8 cellular contexts compared by ENCODE assay signal in the genomic region with DNA sequence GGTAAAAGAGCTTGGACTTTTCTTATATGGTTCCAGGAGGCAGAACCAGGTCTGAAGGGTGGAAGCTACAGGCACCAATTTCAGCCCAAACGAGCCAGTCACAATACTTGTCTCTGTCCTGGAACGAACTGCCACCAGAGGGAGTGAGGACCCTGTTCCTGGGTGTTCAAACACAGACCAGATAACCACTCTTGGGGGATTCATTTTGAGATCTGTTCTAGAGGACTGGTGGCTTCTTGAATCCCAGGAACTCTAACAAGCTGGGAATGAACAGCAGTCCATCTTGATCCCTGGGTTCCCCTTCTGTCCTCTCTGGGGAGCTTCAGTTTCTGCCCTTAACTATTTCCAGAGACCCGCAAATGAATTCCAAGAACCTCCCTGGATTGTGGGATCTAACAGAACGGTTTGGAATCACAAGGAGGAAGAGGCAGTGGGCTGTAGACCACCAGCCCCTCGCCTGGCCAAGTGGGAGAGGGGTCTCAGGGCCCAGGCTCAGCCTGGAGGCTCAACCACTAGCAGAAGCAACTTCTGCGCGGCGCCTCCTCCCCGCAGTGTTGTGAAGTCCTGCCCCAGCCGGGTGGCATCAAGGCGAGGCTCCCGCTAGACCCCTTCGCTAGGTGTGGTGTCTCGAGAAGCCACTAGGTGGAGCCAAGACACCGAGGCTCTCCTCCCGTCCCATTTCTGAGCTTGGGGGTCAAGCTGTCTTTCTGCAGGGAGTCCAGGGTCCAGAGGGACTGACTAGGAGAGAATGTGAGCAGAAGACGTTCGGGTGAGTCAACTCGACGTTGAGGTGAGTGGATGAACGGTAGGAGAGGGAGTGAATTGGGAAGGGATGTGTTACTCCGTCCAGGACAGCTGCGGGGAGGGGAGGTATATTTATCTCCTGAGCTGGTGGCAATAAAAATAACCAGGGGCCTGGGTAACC. TPM values are rescaled to one million over a fixed set of nuclear protein-coding genes. Genes with fewer than 3 reads are reported as not detected.
DNase-seq lines count a peak whose midpoint lies in the region; ATAC-seq and TF ChIP-seq lines count a peak whose summit lies in the region.

No MANE protein-coding gene starts in this region.

- H3K36me3 ChIP-seq in right atrium auricular region: no peaks in the 10 kb centered on the region

- ATAC-seq in GM21825 (IDR thresholded peaks at IDR 0.05; ENCODE audit: unreplicated experiment) (peak; percentile 74), HG03045 (IDR thresholded peaks at IDR 0.05; ENCODE audit: unreplicated experiment) (no peak)

- peak; percentile 80 to 93 for TF ChIP-seq CTCF in right atrium auricular region (IDR thresholded peaks at IDR 0.05)
- TF ChIP-seq CTCF in retinal pigment epithelial cell (conservative IDR thresholded peaks at IDR 0.05; ENCODE audit: low read depth, low read length): peak; percentile 95

- peaks cover 0 to 5% of the 10 kb centered on the region in 2 donors for H3K27me3 ChIP-seq in right atrium auricular region

- H3K4me3 ChIP-seq in right atrium auricular region (peak overlapping the region in 1 of 2 donors; percentile 7), retinal pigment epithelial cell (ENCODE audit: low read length) (peak overlapping the region; percentile 40)

- H3K9me3 ChIP-seq in right atrium auricular region: no peaks in the 10 kb centered on the region

- no peak overlapping the region for H3K27ac ChIP-seq in right atrium auricular region

- DNase-seq in C1 segment of cervical spinal cord (lab: John Stamatoyannopoulos, UW) (peak in 9 of 14 donors; percentile 15 to 61 (median 45)), NCI-H1694 treated with DMSO at 0.1 percent for 48 hours (lab: John Stamatoyannopoulos, UW) (peak; percentile 87), T-helper 2 cell (peak; percentile 52 to 80 (median 66)), amniotic epithelial cell (ENCODE audit: low read depth) (peak; percentile 78), right atrium auricular region (ENCODE audit: low spot score) (peak; percentile 84), retinal pigment epithelial cell (ENCODE audit: low read depth) (no peak)

- peaks cover 0 to 24% of the 10 kb centered on the region in 2 donors for H3K4me1 ChIP-seq in right atrium auricular region

RNA-seq across cellular contexts. Expression of a gene that starts 12.1 kb away (rescaled TPM):
- total RNA-seq in right atrium auricular region: 100 to 1,000 TPM; 134 to 173 TPM

RNA-seq across cellular contexts. Expression of a gene that starts 16.1 kb away (rescaled TPM):
- 1 to 10 TPM in 1 of 2 donors, under 1 TPM in 1; 0.67 to 2.5 TPM for total RNA-seq in right atrium auricular region

RNA-seq across cellular contexts. Expression of a gene that starts 39.0 kb away (rescaled TPM):
- 10 to 100 TPM in 1 of 2 donors, 1 to 10 TPM in 1; 7.4 to 15.6 TPM for total RNA-seq in right atrium auricular region

RNA-seq across cellular contexts. Expression of a gene that starts 39.3 kb away (rescaled TPM):
- total RNA-seq in right atrium auricular region: 10 to 100 TPM; 13.6 to 18.0 TPM

RNA-seq across cellular contexts. Expression of a gene that starts 47.4 kb away (rescaled TPM):
- total RNA-seq in right atrium auricular region: not detected
